ENCODE assay signal across 21 cellular contexts in genomic region chrX:66672106-66672505, GRCh38. TPM values are rescaled to one million over a fixed set of nuclear protein-coding genes. Genes with fewer than 3 reads are reported as not detected.
DNase-seq lines count a peak whose midpoint lies in the region; ATAC-seq and TF ChIP-seq lines count a peak whose summit lies in the region.
"Had no signal": no experiment of that assay in that cellular context is flagged by ENCODE, and none has a peak within 500 bp of the region (broad histone marks: within the 10 kb centered on the region; RNA-seq: fewer than 3 reads in every experiment).

No MANE protein-coding gene starts in this region.

- peak overlapping the region; percentile 63 for H3K27ac Mint-ChIP-seq in HFFc6
- no peak overlapping the region for H3K27ac Mint-ChIP-seq in Calu3 (ENCODE audit: unreplicated experiment)
- no peak overlapping the region for H3K27ac Mint-ChIP-seq in natural killer cell
- H3K27ac Mint-ChIP-seq: CD8-positive, alpha-beta memory T cell; GM23338; IgD-negative memory B cell had no signal

- no peaks in the 10 kb centered on the region for H3K36me3 ChIP-seq in vagina
- H3K36me3 ChIP-seq: HAP-1 had no signal

- no peak overlapping the region for H3K27ac ChIP-seq in vagina

- no peaks in the 10 kb centered on the region for H3K9me3 ChIP-seq in vagina
- H3K9me3 ChIP-seq: HAP-1 had no signal

- peaks cover 37% of the 10 kb centered on the region for H3K4me1 Mint-ChIP-seq in HFFc6 (ENCODE audit: low read depth)
- H3K4me1 Mint-ChIP-seq in Calu3 (ENCODE audit: low read depth, unreplicated experiment): no peaks in the 10 kb centered on the region
- H3K4me1 Mint-ChIP-seq in natural killer cell: no peaks in the 10 kb centered on the region
- H3K4me1 Mint-ChIP-seq: CD8-positive, alpha-beta memory T cell; GM23338; IgD-negative memory B cell had no signal

- no peaks in the 10 kb centered on the region for H3K4me1 ChIP-seq in vagina
- H3K4me1 ChIP-seq: HAP-1 had no signal

- ATAC-seq in natural killer cell: no peak
- ATAC-seq: GM23338 had no signal

- H3K27me3 ChIP-seq in vagina: no peaks in the 10 kb centered on the region

- BruUV-seq in Calu3 (replicated peaks; lab: Mats Ljungman, UMichigan): no TSS peak

- peak; percentile 66 for DNase-seq in EH (ENCODE audit: low read depth)
- peak; percentile 28 for DNase-seq in HFFc6
- peak; percentile 23 for DNase-seq in RPMI7951 (ENCODE audit: low read depth)
- peak; percentile 47 to 62 for DNase-seq in foreskin fibroblast
- DNase-seq in Calu3: no peak
- no peak for DNase-seq in AG20443 (ENCODE audit: low spot score)
- DNase-seq in natural killer cell: no peak
- DNase-seq in vagina (ENCODE audit: extremely low spot score in 2 of 2): no peak
- DNase-seq: 8988T; AML-193; C1 segment of cervical spinal cord; CD8-positive, alpha-beta memory T cell; MV-4-11; NCI-H1105 treated with DMSO at 0.1 percent for 48 hours; NCI-H2029 treated with DMSO at 0.1 percent for 48 hours; NCI-H524 treated with DMSO at 0.1 percent for 48 hours; OCI-M1; Right ventricle myocardium superior had no signal

- TF ChIP-seq CTCF in HFFc6 (IDR thresholded peaks at IDR 0.05) (no peak), foreskin fibroblast (IDR thresholded peaks at IDR 0.05; ENCODE audit: low read depth, low read length) (no peak), Calu3 (IDR thresholded peaks at IDR 0.05; ENCODE audit: unreplicated experiment) (no peak), natural killer cell (IDR thresholded peaks at IDR 0.05) (no peak), vagina (IDR thresholded peaks at IDR 0.05) (no peak)

- H3K36me3 Mint-ChIP-seq in HFFc6 (ENCODE audit: low read depth) (no peaks in the 10 kb centered on the region; the same call in 1 of the 2 replicates), Calu3 (ENCODE audit: insufficient read depth, unreplicated experiment) (no peaks in the 10 kb centered on the region), natural killer cell (no peaks in the 10 kb centered on the region)
- H3K36me3 Mint-ChIP-seq: CD8-positive, alpha-beta memory T cell; IgD-negative memory B cell had no signal

- intact Hi-C loops in Calu3 (cut with micrococcal nuclease; ENCODE audit: unreplicated experiment): no loop called here
- intact Hi-C loops in natural killer cell (cut with micrococcal nuclease): no loop called here
- intact Hi-C loops in vagina (cut with DNase I): no loop called here

- CTCF ChIA-PET in Calu3 (lab: Charles Lee): no interaction called here

- TF ChIP-seq POLR2A in vagina (IDR thresholded peaks at IDR 0.05): no peak

- H3K4me3 Mint-ChIP-seq in HFFc6 (no peak overlapping the region), Calu3 (ENCODE audit: low read depth, unreplicated experiment) (no peak overlapping the region), natural killer cell (no peak overlapping the region)
- H3K4me3 Mint-ChIP-seq: CD8-positive, alpha-beta memory T cell; GM23338; IgD-negative memory B cell had no signal

- no peak overlapping the region for H3K4me3 ChIP-seq in foreskin fibroblast (ENCODE audit: low read depth in 1 of 2, low read length in 2 of 2)
- H3K4me3 ChIP-seq in vagina: no peak overlapping the region
- H3K4me3 ChIP-seq: GM23338, HAP-1 had no signal

- H3K9me3 Mint-ChIP-seq in HFFc6: peaks cover 3% of the 10 kb centered on the region; the same call in 1 of the 2 replicates
- H3K9me3 Mint-ChIP-seq in Calu3 (ENCODE audit: low read depth, unreplicated experiment): peaks cover 3% of the 10 kb centered on the region
- no peaks in the 10 kb centered on the region for H3K9me3 Mint-ChIP-seq in natural killer cell

- no peaks in the 10 kb centered on the region for H3K27me3 Mint-ChIP-seq in HFFc6 (ENCODE audit: insufficient read depth)
- no peaks in the 10 kb centered on the region for H3K27me3 Mint-ChIP-seq in Calu3 (ENCODE audit: unreplicated experiment)
- no peaks in the 10 kb centered on the region for H3K27me3 Mint-ChIP-seq in natural killer cell (ENCODE audit: low read depth in 2 of 2)
- H3K27me3 Mint-ChIP-seq: CD8-positive, alpha-beta memory T cell; IgD-negative memory B cell had no signal

RNA-seq across cellular contexts. Expression of gene EDA2R, which starts 33.2 kb away (rescaled TPM):
- 10 to 100 TPM; 23.2 to 28.2 (median 24.1) TPM for total RNA-seq in HFFc6 (2021; fragmentation: NEBNext Ultra II Directional; extraction: Animal tissue kit (Norgen Biotek cat#: 25700))
- total RNA-seq in RPMI7951 (2014; rRNA removed; shearing (Covaris generic)): 0.72 and 1.6 TPM in 2 replicates
- not detected in 2 replicates for total RNA-seq in Calu3 (2022)
- total RNA-seq in natural killer cell: under 1 TPM; 0.07 to 0.43 (median 0.43) TPM
- total RNA-seq in vagina: 1.2 TPM

Comparison
In these comparisons a context has a peak if more than half of its experiments do, and no peak if none do; other contexts are left out.
1. DNase-seq: peak in EH (single experiment), HFFc6 (single experiment), RPMI7951 (single experiment) and foreskin fibroblast (2 of 2); none in Calu3 (single experiment), AG20443 (single experiment), natural killer cell (single experiment) and vagina (0 of 2).